In genomic region chr9:135543262-135543894, GRCh38 we compare ENCODE assay signal across 10 cellular contexts. TPM values are rescaled to one million over a fixed set of nuclear protein-coding genes. Genes with fewer than 3 reads are reported as not detected.
DNase-seq lines count a peak whose midpoint lies in the region; ATAC-seq, FAIRE-seq and TF ChIP-seq lines count a peak whose summit lies in the region.
"Not testable (repeated sequence)": the region's sequence is repeated elsewhere in the genome, so short reads cannot be mapped to it uniquely, and the experiment has no call there.
"Had no signal": no experiment of that assay in that cellular context is flagged by ENCODE, and none has a peak within 500 bp of the region (broad histone marks: within the 10 kb centered on the region; RNA-seq: fewer than 3 reads in every experiment).

No MANE protein-coding gene starts in this region.

- BruUV-seq in PC-3 (replicated peaks; lab: Mats Ljungman, UMichigan), result not testable (repeated sequence)

- H3K4ac ChIP-seq in mesenchymal stem cell (ENCODE audit: low read depth in 1 of 2, low read length in 2 of 2), result not testable (repeated sequence)

- peak in 1 of 2 experiments; percentile 28; a peak in 1 of 6 replicates for ATAC-seq in A549
- ATAC-seq in PC-3, result not testable (repeated sequence)

- H3K27me3 ChIP-seq in PC-3 (ENCODE audit: low read length), result peaks cover 11% of the 10 kb centered on the region
- peaks cover 0 to 17% of the 10 kb centered on the region in 2 experiments for H3K27me3 ChIP-seq in mesenchymal stem cell (ENCODE audit: control insufficient read depth in 1 of 2, insufficient read depth in 1 of 2, low read length in 2 of 2)

- not testable (repeated sequence) for H3K27ac ChIP-seq in A549; PC-3 (ENCODE audit: low read length); coronary artery; mesenchymal stem cell (ENCODE audit: low read length, poor library complexity, severe bottlenecking)

- not testable (repeated sequence) for H3K9me2 ChIP-seq in PC-3 (replicated peaks; ENCODE audit: low read length)

- H3K9me3 ChIP-seq in A549; PC-3 (ENCODE audit: low read length); mesenchymal stem cell (ENCODE audit: control insufficient read depth, low read length): not testable (repeated sequence)

- whole genome bisulfite sequencing in A549 (ENCODE audit: missing lambda C conversion rate), result 31% methylated on average over 8 of the region's 8 CpGs
- WGBS in mesenchymal stem cell, result 2% methylated on average over 8 of the region's 8 CpGs

- CTCF ChIA-PET in A549 (lab: Yijun Ruan, JAX), result interaction anchor here (0.6 kb wide), 1 partner anchor 78 kb away, joined by 3 read pairs; no protein-coding TSS in a partner anchor
- CTCF ChIA-PET in PC-3 (lab: Charles Lee), result not testable (repeated sequence)

- H2BK5ac ChIP-seq in mesenchymal stem cell (ENCODE audit: low read depth, low read length, poor library complexity, severe bottlenecking), result not testable (repeated sequence)

- not testable (repeated sequence) for H3K36me3 ChIP-seq in PC-3 (ENCODE audit: low read depth, low read length); mesenchymal stem cell (ENCODE audit: control insufficient read depth in 1 of 2, insufficient read depth in 2 of 2, low read depth in 1 of 2, low read length in 2 of 2)

- not testable (repeated sequence) for H3K79me2 ChIP-seq in PC-3 (ENCODE audit: low read length)

- TF ChIP-seq EP300 in A549 (IDR thresholded peaks at IDR 0.05), result not testable (repeated sequence)

- POLR2A ChIA-PET in A549 (lab: Yijun Ruan, JAX); PC-3 (lab: Charles Lee; ENCODE audit: unreplicated experiment): not testable (repeated sequence)

- not testable (repeated sequence) for H3K14ac ChIP-seq in mesenchymal stem cell (ENCODE audit: low read length in 2 of 2)

- H2BK120ac ChIP-seq in mesenchymal stem cell (ENCODE audit: low read depth, low read length), result not testable (repeated sequence)

- TF ChIP-seq POLR2A in A549 (IDR thresholded peaks at IDR 0.05; ENCODE audit: low read length), result not testable (repeated sequence)

- not testable (repeated sequence) for H3K4me1 ChIP-seq in A549; PC-3 (ENCODE audit: insufficient read depth, low read length); mesenchymal stem cell (ENCODE audit: control insufficient read depth, insufficient read depth, low read depth, low read length)

- H3F3A ChIP-seq in PC-3 (ENCODE audit: low read length, unreplicated experiment), result not testable (repeated sequence)

- not testable (repeated sequence) for H4K91ac ChIP-seq in mesenchymal stem cell (ENCODE audit: low read length)

- H3K4me2 ChIP-seq in A549, result peak overlapping the region; percentile 50
- H3K4me2 ChIP-seq in PC-3 (ENCODE audit: low read length), result 0 out of 2 replicates have a peak overlapping the region, but pooled peaks have one; percentile 19
- H3K4me2 ChIP-seq in mesenchymal stem cell (ENCODE audit: low read length, poor library complexity, severe bottlenecking), result not testable (repeated sequence)

- not testable (repeated sequence) for H2AK5ac ChIP-seq in mesenchymal stem cell (ENCODE audit: low read length, severe bottlenecking)

- H2BK12ac ChIP-seq in mesenchymal stem cell (ENCODE audit: low read length in 2 of 2), result not testable (repeated sequence)

- H4K8ac ChIP-seq in mesenchymal stem cell (ENCODE audit: low read length), result not testable (repeated sequence)

- not testable (repeated sequence) for H3K79me1 ChIP-seq in mesenchymal stem cell (replicated peaks; ENCODE audit: low read length, poor library complexity, severe bottlenecking)

- intact Hi-C loops in PC-3 (cut with micrococcal nuclease), result not testable (repeated sequence)

- not testable (repeated sequence) for H2AFZ ChIP-seq in PC-3 (ENCODE audit: low read length); mesenchymal stem cell (ENCODE audit: low read depth, low read length)

- not testable (repeated sequence) for H2BK15ac ChIP-seq in mesenchymal stem cell (ENCODE audit: low read depth, poor library complexity, severe bottlenecking)

- TF ChIP-seq RAD21 in A549 (conservative IDR thresholded peaks at IDR 0.05 in 1 of 2, IDR thresholded peaks at IDR 0.05 in 1 of 2), result not testable (repeated sequence)

- H3K9ac ChIP-seq in PC-3 (ENCODE audit: low read length); mesenchymal stem cell (ENCODE audit: low read length): not testable (repeated sequence)

- FAIRE-seq in A549 (lab: Jason Lieb, UNC), result peak; percentile 36
- FAIRE-seq in GM19239 (lab: Jason Lieb, UNC), result peak; percentile 14
- FAIRE-seq in urothelium cell line (lab: Jason Lieb, UNC), result not testable (repeated sequence)

- H3K23ac ChIP-seq in mesenchymal stem cell (ENCODE audit: low read length in 2 of 2), result not testable (repeated sequence)

- H3K4me3 ChIP-seq in A549; PC-3 (ENCODE audit: low read length); coronary artery; mesenchymal stem cell (ENCODE audit: insufficient read depth in 1 of 2, low read depth in 1 of 2, low read length in 2 of 2): not testable (repeated sequence)

- TF ChIP-seq CTCF in A549 (IDR thresholded peaks at IDR 0.05); PC-3 (conservative IDR thresholded peaks at IDR 0.05; ENCODE audit: low read depth, low read length); coronary artery (IDR thresholded peaks at IDR 0.05): not testable (repeated sequence)

- peak in 1 of 2 experiments; percentile 35 for DNase-seq in A549 (ENCODE audit: low read depth in 1 of 2, low spot score in 1 of 2)
- not testable (repeated sequence) for DNase-seq in GM19239 (ENCODE audit: insufficient read length, low spot score)
- peak; percentile 41 for DNase-seq in PC-3
- peak; percentile 98 for DNase-seq in amniotic epithelial cell (ENCODE audit: low read depth)
- peak; percentile 9 for DNase-seq in coronary artery (ENCODE audit: low spot score)
- DNase-seq in glomerular visceral epithelial cell (ENCODE audit: extremely low spot score), result peak; percentile 23
- peak; percentile 23 for DNase-seq in mesenchymal stem cell
- DNase-seq in urothelium cell line (ENCODE audit: low spot score), result peak; percentile 61

- H4K20me1 ChIP-seq in PC-3 (ENCODE audit: low read length), result not testable (repeated sequence)

- not testable (repeated sequence) for H3K18ac ChIP-seq in mesenchymal stem cell (ENCODE audit: low read depth in 1 of 2, low read length in 2 of 2)

TF ChIP-seq in A549, 52 proteins besides CTCF, POLR2A, EP300 and RAD21:
- not testable (repeated sequence) for TF ChIP-seq FOSL2 (IDR thresholded peaks at IDR 0.05)
- peak; percentile 54 for TF ChIP-seq FOSL2 (CRISPR knock-in tag; IDR thresholded peaks at IDR 0.05)

RNA-seq across cellular contexts. Expression of gene OBP2A, which starts 2.5 kb away (rescaled TPM):
- polyA plus RNA-seq in A549 (2011; rRNA removed), result not detected in 2 replicates
- not detected in 2 replicates for polyA plus RNA-seq in A549 (2012; cell fraction: cytosol; rRNA removed)
- polyA plus RNA-seq in A549 (2012; cell fraction: nucleus; rRNA removed), result not detected in 2 replicates
- not detected in 3 replicates for polyA plus RNA-seq in A549 (2017; fragmentation: RNase III; extraction: RNeasy Plus Mini Kit Qiagen cat#74134 plus additional on column Dnase treatment)
- not detected in 2 replicates for polyA minus RNA-seq in A549 (2011; rRNA and poly(A)+ RNA removed)
- total RNA-seq in PC-3 (2014; rRNA removed), result not detected in 2 replicates
- polyA plus RNA-seq in mesenchymal stem cell (2013, experiment 1 of 2), result not detected
- polyA plus RNA-seq in mesenchymal stem cell (2013, experiment 2 of 2), result not detected
- total RNA-seq: CD8-positive, alpha-beta memory T cell; H4 had no signal
- polyA plus RNA-seq: CD8-positive, alpha-beta memory T cell had no signal

RNA-seq across cellular contexts. Expression of gene PAEP, which starts 18.2 kb away (rescaled TPM):
- 0.15 TPM in 1 of 2 replicates, not detected in the other for polyA plus RNA-seq in A549 (2011; rRNA removed)
- not detected in 2 replicates for polyA plus RNA-seq in A549 (2012; cell fraction: cytosol; rRNA removed)
- polyA plus RNA-seq in A549 (2012; cell fraction: nucleus; rRNA removed), result not detected in 2 replicates
- polyA plus RNA-seq in A549 (2017; fragmentation: RNase III; extraction: RNeasy Plus Mini Kit Qiagen cat#74134 plus additional on column Dnase treatment), result not detected in 3 replicates
- polyA minus RNA-seq in A549 (2011; rRNA and poly(A)+ RNA removed), result not detected in 2 replicates
- total RNA-seq in PC-3 (2014; rRNA removed), result not detected in 2 replicates
- polyA plus RNA-seq in mesenchymal stem cell (2013, experiment 1 of 2), result not detected
- not detected for polyA plus RNA-seq in mesenchymal stem cell (2013, experiment 2 of 2)
- total RNA-seq: CD8-positive, alpha-beta memory T cell had no signal
- polyA plus RNA-seq: CD8-positive, alpha-beta memory T cell had no signal

RNA-seq across cellular contexts. Expression of gene LCN1, which starts 22.1 kb away (rescaled TPM):
- polyA plus RNA-seq in A549 (2011; rRNA removed) (not detected in 2 replicates), A549 (2017; fragmentation: RNase III; extraction: RNeasy Plus Mini Kit Qiagen cat#74134 plus additional on column Dnase treatment) (not detected in 3 replicates)
- not detected in 2 replicates for polyA plus RNA-seq in A549 (2012; cell fraction: cytosol; rRNA removed)
- not detected in 2 replicates for polyA plus RNA-seq in A549 (2012; cell fraction: nucleus; rRNA removed)
- not detected in 2 replicates for polyA minus RNA-seq in A549 (2011; rRNA and poly(A)+ RNA removed)
- not detected in 2 replicates for total RNA-seq in PC-3 (2014; rRNA removed)
- not detected for polyA plus RNA-seq in mesenchymal stem cell (2013, experiment 1 of 2)
- polyA plus RNA-seq in mesenchymal stem cell (2013, experiment 2 of 2), result not detected
- total RNA-seq: CD8-positive, alpha-beta memory T cell; H4 had no signal
- polyA plus RNA-seq: CD8-positive, alpha-beta memory T cell had no signal

RNA-seq across cellular contexts. Expression of gene MRPS2, which starts 42.9 kb away (rescaled TPM):
- polyA plus RNA-seq in A549 (2011; rRNA removed), result 66.9 and 75.5 TPM in 2 replicates
- polyA plus RNA-seq in A549 (2012; cell fraction: cytosol; rRNA removed), result 278 and 376 TPM in 2 replicates
- polyA plus RNA-seq in A549 (2012; cell fraction: nucleus; rRNA removed), result 268 and 485 TPM in 2 replicates
- polyA plus RNA-seq in A549 (2017; fragmentation: RNase III; extraction: RNeasy Plus Mini Kit Qiagen cat#74134 plus additional on column Dnase treatment), result 85.3 to 93.2 TPM (median 90.1 TPM) in 3 replicates
- polyA minus RNA-seq in A549 (2011; rRNA and poly(A)+ RNA removed), result 126 and 137 TPM in 2 replicates
- 62.4 and 73.4 TPM in 2 replicates for total RNA-seq in PC-3 (2014; rRNA removed)
- 75.7 TPM for polyA plus RNA-seq in mesenchymal stem cell (2013, experiment 1 of 2)
- polyA plus RNA-seq in mesenchymal stem cell (2013, experiment 2 of 2), result 66.5 TPM
